8 cellular contexts compared by ENCODE assay signal in genomic region chr14:69726761-69727511, GRCh38. TPM values are rescaled to one million over a fixed set of nuclear protein-coding genes. Genes with fewer than 3 reads are reported as not detected.
DNase-seq lines count a peak whose midpoint lies in the region; ATAC-seq and TF ChIP-seq lines count a peak whose summit lies in the region.

No MANE protein-coding gene starts in this region.

- H3K27ac ChIP-seq in AG04450 (ENCODE audit: low read depth, low read length) (no peak overlapping the region), dorsolateral prefrontal cortex (peak overlapping the region in 33 of 59 donors; percentile 0 to 87 (median 46)), lung (ENCODE audit: low read depth in 1 of 2, low read length in 1 of 2) (peak overlapping the region; percentile 15 to 52)

- DNase-seq in AG04450 (ENCODE audit: low read depth, low spot score) (peak; percentile 30), NCI-H446 treated with DMSO at 0.1 percent for 48 hours (lab: John Stamatoyannopoulos, UW) (peak; percentile 17), dorsolateral prefrontal cortex (peak; percentile 65 to 90 (median 77)), lung (ENCODE audit: low spot score) (peak; percentile 85)
- DNase-seq in activated CD4-positive, alpha-beta memory T cell treated with anti-CD3 and anti-CD28 coated beads, Interleukin-2, amount 10 ng/mL, durations not matched to agents 7 days and 5 days = peak; percentile 84
- peak; percentile 72 to 81 (median 74) for DNase-seq in stimulated activated CD4-positive, alpha-beta T cell treated with anti-CD3 and anti-CD28 coated beads, TNF-alpha, amount 100 ng/mL, for 24 hours (ENCODE audit: low read depth in 3 of 3)

- H3K36me3 ChIP-seq in lung (ENCODE audit: control insufficient read depth in 2 of 2, insufficient read depth in 2 of 2, low read length in 2 of 2) = no peaks in the 10 kb centered on the region

- CTCF ChIA-PET in AG04450 (lab: Charles Lee) = interaction anchor here (0.6 to 5.0 kb wide), 39 partner anchors 9 to 280 kb away, joined by 3 to 115 read pairs (median 4); partner anchors contain the start of gene SUSD6
- CTCF ChIA-PET in activated CD4-positive, alpha-beta memory T cell treated with anti-CD3 and anti-CD28 coated beads, Interleukin-2, amount 10 ng/mL, durations not matched to agents 7 days and 5 days (lab: Charles Lee) = interaction anchor here (0.6 to 4.0 kb wide), 30 partner anchors 9 to 179 kb away, joined by 3 to 56 read pairs (median 4); partner anchors contain the start of genes SRSF5 and SUSD6

- no peaks in the 10 kb centered on the region for H3K9me3 Mint-ChIP-seq in activated CD4-positive, alpha-beta memory T cell treated with anti-CD3 and anti-CD28 coated beads, Interleukin-2, amount 10 ng/mL, durations not matched to agents 7 days and 5 days

- peaks cover 46% of the 10 kb centered on the region for H3K4me1 Mint-ChIP-seq in activated CD4-positive, alpha-beta memory T cell treated with anti-CD3 and anti-CD28 coated beads, Interleukin-2, amount 10 ng/mL, durations not matched to agents 7 days and 5 days

- ATAC-seq in GM18517 (IDR thresholded peaks at IDR 0.05; ENCODE audit: unreplicated experiment) (peak; percentile 86), HG03135 (IDR thresholded peaks at IDR 0.05; ENCODE audit: unreplicated experiment) (peak; percentile 87), lung (ENCODE audit: insufficient read depth, low FRiP score) (peak; percentile 95)

- TF ChIP-seq CTCF in AG04450 (IDR thresholded peaks at IDR 0.05; ENCODE audit: low read depth, low read length) (peak; percentile 97), dorsolateral prefrontal cortex (IDR thresholded peaks at IDR 0.05 in 54 of 56, conservative IDR thresholded peaks at IDR 0.05 in 2 of 56; ENCODE audit: low read depth in 1 of 56, partially characterized antibody in 56 of 56) (peak; percentile 77 to 100 (median 98)), lung (IDR thresholded peaks at IDR 0.05; ENCODE audit: control extremely low read depth, extremely low read depth) (peak; percentile 89)

- H3K4me1 ChIP-seq in lung (ENCODE audit: control insufficient read depth in 2 of 2, insufficient read depth in 2 of 2, low read length in 2 of 2) = peaks cover 0 to 6% of the 10 kb centered on the region in 2 donors

- POLR2A ChIA-PET in AG04450 (lab: Yijun Ruan, JAX) = no interaction called here
- POLR2A ChIA-PET in activated CD4-positive, alpha-beta memory T cell treated with anti-CD3 and anti-CD28 coated beads, Interleukin-2, amount 10 ng/mL, durations not matched to agents 7 days and 5 days (lab: Charles Lee) = interaction anchor here (0.6 to 3.4 kb wide), 7 partner anchors 10 to 122 kb away, joined by 3 to 21 read pairs (median 4); partner anchors contain the start of genes SRSF5 and SUSD6

- peak overlapping the region; percentile 66 for H3K4me3 Mint-ChIP-seq in activated CD4-positive, alpha-beta memory T cell treated with anti-CD3 and anti-CD28 coated beads, Interleukin-2, amount 10 ng/mL, durations not matched to agents 7 days and 5 days

- H3K27me3 ChIP-seq in AG04450 (ENCODE audit: control insufficient read depth, insufficient read depth, low read length) (no peaks in the 10 kb centered on the region), dorsolateral prefrontal cortex (no peaks in the 10 kb centered on the region), lung (ENCODE audit: control insufficient read depth, insufficient read depth) (no peaks in the 10 kb centered on the region)

- WGBS in lung, 2 donors = 4 to 8% methylated on average over 50 to 51 of the region's 51 CpGs

- no peaks in the 10 kb centered on the region for H3K27me3 Mint-ChIP-seq in activated CD4-positive, alpha-beta memory T cell treated with anti-CD3 and anti-CD28 coated beads, Interleukin-2, amount 10 ng/mL, durations not matched to agents 7 days and 5 days

- H3K9me3 ChIP-seq in AG04450 (ENCODE audit: control insufficient read depth, insufficient read depth, low read length) (no peaks in the 10 kb centered on the region; the same call in 1 of the 2 replicates), lung (ENCODE audit: control insufficient read depth in 2 of 2, insufficient read depth in 1 of 2, low read length in 1 of 2) (no peaks in the 10 kb centered on the region)

- H3K4me3 ChIP-seq in AG04450 (ENCODE audit: low read depth, low read length) (peak overlapping the region; percentile 50), dorsolateral prefrontal cortex (peak overlapping the region; percentile 27 to 73 (median 59)), lung (no peak overlapping the region)

- no peaks in the 10 kb centered on the region for H3K36me3 Mint-ChIP-seq in activated CD4-positive, alpha-beta memory T cell treated with anti-CD3 and anti-CD28 coated beads, Interleukin-2, amount 10 ng/mL, durations not matched to agents 7 days and 5 days (ENCODE audit: low read depth)

- peak overlapping the region; percentile 22 for H3K27ac Mint-ChIP-seq in activated CD4-positive, alpha-beta memory T cell treated with anti-CD3 and anti-CD28 coated beads, Interleukin-2, amount 10 ng/mL, durations not matched to agents 7 days and 5 days

- intact Hi-C loops in dorsolateral prefrontal cortex (cut with DNase I) = loop anchor here (1.0 to 5.0 kb wide), 5 partner anchors 115 to 192 kb away; partner anchors contain the start of gene SUSD6 (in 1 of the 2)

RNA-seq across cellular contexts. Expression of gene SRSF5, which starts 40.0 kb away (rescaled TPM):
- polyA plus RNA-seq in AG04450 (2011; rRNA removed) (203 and 271 TPM in 2 replicates), lung (100 to 1,000 TPM; 239 to 334 TPM)
- polyA minus RNA-seq in AG04450 (2011; rRNA and poly(A)+ RNA removed) = 184 and 206 TPM in 2 replicates
- 100 to 1,000 TPM; 368 to 376 TPM for total RNA-seq in activated CD4-positive, alpha-beta memory T cell treated with anti-CD3 and anti-CD28 coated beads, Interleukin-2, amount 10 ng/mL, durations not matched to agents 7 days and 5 days
- total RNA-seq in dorsolateral prefrontal cortex (100 to 1,000 TPM; 348 to 822 (median 535) TPM), lung (100 to 1,000 TPM; 224 to 419 TPM)

Comparison
In these comparisons a context has a peak if more than half of its experiments do, and no peak if none do; other contexts are left out.
1. DNase-seq: peak in every context shown above with its lines; median percentile 85 in lung; 84 in activated CD4-positive, alpha-beta memory T cell treated with anti-CD3 and anti-CD28 coated beads, Interleukin-2, amount 10 ng/mL, durations not matched to agents 7 days and 5 days; 77 in dorsolateral prefrontal cortex; 74 in stimulated activated CD4-positive, alpha-beta T cell treated with anti-CD3 and anti-CD28 coated beads, TNF-alpha, amount 100 ng/mL, for 24 hours; 30 in AG04450; 17 in NCI-H446 treated with DMSO at 0.1 percent for 48 hours.